20 cellular contexts compared by ENCODE assay signal in the genomic region with DNA sequence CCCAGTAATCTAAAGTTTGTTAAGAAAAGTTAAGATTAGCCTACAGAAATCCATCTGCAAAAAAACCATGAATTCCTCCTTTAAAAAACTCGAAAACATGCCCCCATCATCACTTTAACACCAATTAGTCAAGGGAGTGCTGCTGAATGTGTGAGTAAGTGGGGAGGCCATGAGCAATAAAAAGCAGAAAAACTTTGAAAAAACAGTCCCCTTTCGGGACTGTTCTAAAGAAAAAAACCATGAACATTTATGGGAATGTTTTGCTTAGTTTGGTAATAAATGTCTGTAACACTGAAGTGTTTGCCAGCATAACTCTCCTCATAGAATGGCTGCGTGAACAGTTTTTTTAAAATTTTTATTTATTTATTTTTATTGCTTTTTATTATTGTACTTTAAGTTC.
"Had no signal": no experiment of that assay in that cellular context is flagged by ENCODE, and none has a peak within 500 bp of the region (broad histone marks: within the 10 kb centered on the region; RNA-seq: fewer than 3 reads in every experiment).

No MANE protein-coding gene starts in this region.

- ATAC-seq: heart left ventricle; left lobe of liver; mucosa of descending colon; natural killer cell; pancreas; right cardiac atrium; stimulated activated naive B cell treated with anti-CD40 and anti-IgM and Interleukin-4, amounts not matched to agents 10 μg/mL and 1 μg/mL and 100 μg/mL, for 72 hours; stimulated activated naive CD8-positive, alpha-beta T cell treated with anti-CD3 and anti-CD28 coated beads, Interleukin-15, amount 100 ng/mL, for 72 hours had no signal

- DNase-seq: effector CD4-positive, alpha-beta T cell; endodermal cell; heart left ventricle; islet precursor cell; mammary epithelial cell; mucosa of descending colon; natural killer cell; nucleus accumbens; pancreas; right cardiac atrium; spleen; stimulated activated CD4-positive, alpha-beta T cell treated with anti-CD3 and anti-CD28 coated beads, Interleukin-15, amount 100 ng/mL, for 24 hours; stimulated activated CD4-positive, alpha-beta T cell treated with anti-CD3 and anti-CD28 coated beads, Interleukin-1b, Interleukin-23, amount 100 ng/mL, for 48 hours; stimulated activated CD4-positive, alpha-beta T cell treated with anti-CD3 and anti-CD28 coated beads, Interleukin-4, amount 100 ng/mL, for 24 hours; stimulated activated naive B cell treated with anti-CD40 and anti-IgM and Interleukin-4, amounts not matched to agents 10 μg/mL and 1 μg/mL and 100 μg/mL, for 72 hours; stimulated activated naive CD8-positive, alpha-beta T cell treated with anti-CD3 and anti-CD28 coated beads, Interleukin-15, amount 100 ng/mL, for 72 hours; testis; transverse colon had no signal

- H3K4me3 ChIP-seq: coronary artery, heart left ventricle, mucosa of descending colon, pancreas, spleen, testis, transverse colon had no signal

- H3K27ac ChIP-seq: coronary artery, pancreas, spleen, testis had no signal

- H3K36me3 ChIP-seq: heart left ventricle, pancreas, spleen, transverse colon had no signal

- H3K27me3 ChIP-seq: heart left ventricle, pancreas, spleen, testis, transverse colon had no signal

- H3K4me1 ChIP-seq: pancreas, spleen had no signal

- H3K9me3 ChIP-seq: heart left ventricle, mucosa of descending colon, pancreas, testis, transverse colon had no signal
